23 cellular contexts compared by ENCODE assay signal in the genomic region with DNA sequence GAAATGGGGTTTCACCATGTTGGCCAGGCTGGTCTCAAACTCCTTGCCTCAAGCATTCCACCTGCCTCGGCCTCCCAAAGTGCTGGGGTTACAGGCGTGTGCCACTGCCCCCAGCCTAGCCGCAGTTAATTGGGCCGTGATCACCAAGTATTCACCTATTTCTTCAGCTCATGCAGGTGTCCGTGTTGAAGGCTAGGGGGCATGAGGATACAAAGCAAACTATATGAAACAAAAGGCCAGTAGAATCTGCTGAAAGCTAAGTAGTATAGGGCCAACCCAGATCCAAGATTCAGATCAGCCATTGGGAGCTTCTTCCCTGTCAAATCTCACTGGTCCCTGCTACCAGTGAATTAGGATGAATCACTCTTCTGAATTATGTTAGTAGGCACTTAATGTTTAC.
"Had no signal": no experiment of that assay in that cellular context is flagged by ENCODE, and none has a peak within 500 bp of the region (broad histone marks: within the 10 kb centered on the region; RNA-seq: fewer than 3 reads in every experiment).

No MANE protein-coding gene starts in this region.

- H3K9me3 Mint-ChIP-seq: stimulated activated effector memory CD8-positive, alpha-beta T cell treated with anti-CD3 and anti-CD28 coated beads, Interleukin-12 subunit alpha, Interleukin-12 subunit beta, amount 100 ng/mL, for 72 hours had no signal

- DNase-seq: cortex of kidney; dorsolateral prefrontal cortex; effector CD8-positive, alpha-beta T cell; glutamatergic neuron; left colon; left ventricle myocardium superior; naive thymus-derived CD4-positive, alpha-beta T cell; nephron progenitor cell; psoas muscle; retina; right lobe of liver; stimulated activated CD4-positive, alpha-beta T cell treated with anti-CD3 and anti-CD28 coated beads, Interleukin-4, amount 100 ng/mL, for 1 hour; stimulated activated CD8-positive, alpha-beta memory T cell treated with anti-CD3 and anti-CD28 coated beads, Interleukin-4, amount 100 ng/mL, for 48 hours; stimulated activated naive CD8-positive, alpha-beta T cell treated with anti-CD3 and anti-CD28 coated beads, Interleukin-15, Interleukin-2, amounts not matched to agents 100 U/mL and 50 U/mL, for 24 hours; thyroid gland; uterus had no signal

- H3K27me3 Mint-ChIP-seq: naive thymus-derived CD4-positive, alpha-beta T cell; type B pancreatic cell had no signal

- H3K27me3 ChIP-seq: dorsolateral prefrontal cortex, esophagus muscularis mucosa, gastroesophageal sphincter, right lobe of liver, suprapubic skin, thyroid gland, uterus had no signal

- H3K4me1 ChIP-seq: psoas muscle, right lobe of liver, suprapubic skin, uterus had no signal

- H3K36me3 ChIP-seq: esophagus muscularis mucosa, right lobe of liver, suprapubic skin, thyroid gland, uterus had no signal

- H3K4me1 Mint-ChIP-seq: nephron progenitor cell had no signal

- H3K27ac Mint-ChIP-seq: naive thymus-derived CD4-positive, alpha-beta T cell; nephron progenitor cell; stimulated activated effector memory CD8-positive, alpha-beta T cell treated with anti-CD3 and anti-CD28 coated beads, Interleukin-12 subunit alpha, Interleukin-12 subunit beta, amount 100 ng/mL, for 72 hours; type B pancreatic cell had no signal

- H3K4me3 ChIP-seq: dorsolateral prefrontal cortex, esophagus muscularis mucosa, gastroesophageal sphincter, lung, psoas muscle, right lobe of liver, suprapubic skin, thyroid gland, uterus had no signal

- ATAC-seq: gastroesophageal sphincter; left colon; left ventricle myocardium superior; naive thymus-derived CD4-positive, alpha-beta T cell; psoas muscle; right lobe of liver; stimulated activated effector memory CD8-positive, alpha-beta T cell treated with anti-CD3 and anti-CD28 coated beads, Interleukin-12 subunit alpha, Interleukin-12 subunit beta, amount 100 ng/mL, for 72 hours; stimulated activated naive CD8-positive, alpha-beta T cell treated with anti-CD3 and anti-CD28 coated beads, Interleukin-15, Interleukin-2, amounts not matched to agents 100 U/mL and 50 U/mL, for 24 hours had no signal

- H3K4me3 Mint-ChIP-seq: naive thymus-derived CD4-positive, alpha-beta T cell; nephron progenitor cell; stimulated activated effector memory CD8-positive, alpha-beta T cell treated with anti-CD3 and anti-CD28 coated beads, Interleukin-12 subunit alpha, Interleukin-12 subunit beta, amount 100 ng/mL, for 72 hours; type B pancreatic cell had no signal

- H3K9me3 ChIP-seq: esophagus muscularis mucosa, gastroesophageal sphincter, psoas muscle, right lobe of liver, suprapubic skin, thyroid gland, uterus had no signal

- H3K27ac ChIP-seq: dorsolateral prefrontal cortex, epithelial cell of prostate, esophagus muscularis mucosa, gastroesophageal sphincter, psoas muscle, right lobe of liver, suprapubic skin, thyroid gland, uterus had no signal
